In genomic region chr3:107206945-107207344, GRCh38 we compare ENCODE assay signal across 17 cellular contexts.
DNase-seq lines count a peak whose midpoint lies in the region; ATAC-seq, FAIRE-seq and TF ChIP-seq lines count a peak whose summit lies in the region.
"Had no signal": no experiment of that assay in that cellular context is flagged by ENCODE, and none has a peak within 500 bp of the region (broad histone marks: within the 10 kb centered on the region; RNA-seq: fewer than 3 reads in every experiment).

No MANE protein-coding gene starts in this region.

- H3K4me1 ChIP-seq in astrocyte (ENCODE audit: insufficient read depth, low read length) (peaks cover 18% of the 10 kb centered on the region), heart right ventricle (peaks cover 11 to 56% (median 41%) of the 10 kb centered on the region in 9 donors), tibial artery (peaks cover 0 to 44% (median 27%) of the 10 kb centered on the region in 4 donors)

- no peak overlapping the region for H3K4me3 ChIP-seq in astrocyte (ENCODE audit: insufficient read depth, low read depth, low read length)
- no peak overlapping the region for H3K4me3 ChIP-seq in heart right ventricle
- H3K4me3 ChIP-seq in tibial artery: no peak overlapping the region
- H3K4me3 ChIP-seq: BLaER1, GM23338 had no signal

- DNase-seq in astrocyte (ENCODE audit: low read depth): no peak
- DNase-seq in heart right ventricle: no peak
- no peak for DNase-seq in osteocyte (ENCODE audit: extremely low spot score, unreplicated experiment)
- no peak for DNase-seq in tibial artery
- DNase-seq in DMS 273 (lab: John Stamatoyannopoulos, UW; ENCODE audit: unreplicated experiment): no peak
- no peak for DNase-seq in NCI-H2171 treated with DMSO at 0.1 percent for 48 hours (lab: John Stamatoyannopoulos, UW)
- no peak for DNase-seq in stimulated activated CD4-positive, alpha-beta T cell treated with anti-CD3 and anti-CD28 coated beads, Interleukin-4, amount 100 ng/mL, for 24 hours
- DNase-seq: activated B cell treated with CpG ODN at 0.5 μM for 24 hours; activated naive CD4-positive, alpha-beta T cell; DMS53; islet precursor cell; naive B cell; NCI-H187 treated with DMSO at 0.1 percent for 48 hours; NCI-H526 had no signal

- H3K4me3 Mint-ChIP-seq in astrocyte (ENCODE audit: unreplicated experiment) (no peak overlapping the region), osteocyte (ENCODE audit: unreplicated experiment) (no peak overlapping the region)
- H3K4me3 Mint-ChIP-seq: activated B cell treated with CpG ODN at 0.5 μM for 24 hours, GM23338, naive B cell had no signal

- H3K4me1 Mint-ChIP-seq in astrocyte (ENCODE audit: low read depth, unreplicated experiment) (peaks cover 35% of the 10 kb centered on the region), osteocyte (ENCODE audit: unreplicated experiment) (peaks cover 48% of the 10 kb centered on the region)
- H3K4me1 Mint-ChIP-seq: activated B cell treated with CpG ODN at 0.5 μM for 24 hours, naive B cell had no signal

- peak overlapping the region; percentile 77 for H3K27ac ChIP-seq in astrocyte (ENCODE audit: low read depth, low read length)
- H3K27ac ChIP-seq in heart right ventricle: peak overlapping the region; percentile 22 to 82 (median 70)
- H3K27ac ChIP-seq in tibial artery: peak overlapping the region; percentile 75 to 76
- H3K27ac ChIP-seq: BLaER1 had no signal

- no peaks in the 10 kb centered on the region for H3K9me3 Mint-ChIP-seq in astrocyte (ENCODE audit: unreplicated experiment)
- no peaks in the 10 kb centered on the region for H3K9me3 Mint-ChIP-seq in osteocyte (ENCODE audit: unreplicated experiment)
- H3K9me3 Mint-ChIP-seq: activated B cell treated with CpG ODN at 0.5 μM for 24 hours, GM23338 had no signal

- no peak overlapping the region for H2AFZ ChIP-seq in astrocyte (ENCODE audit: low read depth, low read length)
- H2AFZ ChIP-seq: GM23338 had no signal

- H3K79me2 ChIP-seq in astrocyte (ENCODE audit: insufficient read depth, low read length): no peaks in the 10 kb centered on the region

- no peaks in the 10 kb centered on the region for H3K36me3 Mint-ChIP-seq in astrocyte (ENCODE audit: low read depth, unreplicated experiment)
- H3K36me3 Mint-ChIP-seq in osteocyte (ENCODE audit: unreplicated experiment): no peaks in the 10 kb centered on the region
- H3K36me3 Mint-ChIP-seq: naive B cell had no signal

- FAIRE-seq in astrocyte (lab: Jason Lieb, UNC): no peak
- FAIRE-seq: urothelium cell line had no signal

- no peaks in the 10 kb centered on the region for H3K27me3 ChIP-seq in astrocyte (ENCODE audit: insufficient read depth, low read length)
- no peaks in the 10 kb centered on the region for H3K27me3 ChIP-seq in heart right ventricle
- H3K27me3 ChIP-seq in tibial artery: no peaks in the 10 kb centered on the region
- H3K27me3 ChIP-seq: BLaER1 had no signal

- TF ChIP-seq CTCF in astrocyte (IDR thresholded peaks at IDR 0.05; ENCODE audit: insufficient read depth, low read depth, low read length) (no peak), heart right ventricle (IDR thresholded peaks at IDR 0.05) (no peak), osteocyte (IDR thresholded peaks at IDR 0.05) (no peak), tibial artery (IDR thresholded peaks at IDR 0.05) (no peak)

- intact Hi-C loops in heart right ventricle (cut with DNase I) (loop anchor here in 1 of 10 donors (10.0 kb wide), 2 partner anchors 78 to 82 kb away; no protein-coding TSS in a partner anchor), tibial artery (cut with DNase I; ENCODE audit: low total_unique reads) (no loop called here)

- H3K27ac Mint-ChIP-seq in astrocyte (ENCODE audit: unreplicated experiment) (peak overlapping the region; percentile 94), osteocyte (ENCODE audit: unreplicated experiment) (peak overlapping the region; percentile 90)
- H3K27ac Mint-ChIP-seq: activated B cell treated with CpG ODN at 0.5 μM for 24 hours, GM23338, naive B cell had no signal

- H3K36me3 ChIP-seq in astrocyte (ENCODE audit: insufficient read depth, low read length) (no peaks in the 10 kb centered on the region), heart right ventricle (no peaks in the 10 kb centered on the region), tibial artery (no peaks in the 10 kb centered on the region)
- H3K36me3 ChIP-seq: BLaER1 had no signal

- H3K4me2 ChIP-seq in astrocyte (ENCODE audit: low read length): no peak overlapping the region
- H3K4me2 ChIP-seq: BLaER1, GM23338 had no signal

- H3K9me3 ChIP-seq in astrocyte (ENCODE audit: insufficient read depth, low read depth, low read length): no peaks in the 10 kb centered on the region
- no peaks in the 10 kb centered on the region for H3K9me3 ChIP-seq in heart right ventricle
- H3K9me3 ChIP-seq in tibial artery: no peaks in the 10 kb centered on the region
- H3K9me3 ChIP-seq: BLaER1 had no signal

- ATAC-seq in heart right ventricle: peak in 6 of 8 donors; percentile 42 to 84 (median 52)
- ATAC-seq: GM23338 had no signal

- H4K20me1 ChIP-seq in astrocyte (ENCODE audit: insufficient read depth, low read length): no peaks in the 10 kb centered on the region
- H4K20me1 ChIP-seq: BLaER1 had no signal

- no peak overlapping the region for H3K9ac ChIP-seq in astrocyte (ENCODE audit: low read length)
- H3K9ac ChIP-seq: BLaER1 had no signal

- H3K27me3 Mint-ChIP-seq in astrocyte (ENCODE audit: low read depth, unreplicated experiment): no peaks in the 10 kb centered on the region
- no peaks in the 10 kb centered on the region for H3K27me3 Mint-ChIP-seq in osteocyte (ENCODE audit: unreplicated experiment)
- H3K27me3 Mint-ChIP-seq: activated B cell treated with CpG ODN at 0.5 μM for 24 hours had no signal
